Comparison of ENCODE assay signal across 1 cellular context in genomic region chr6:142334294-142334693, GRCh38.
TF ChIP-seq lines count a peak whose summit lies in the region.

No MANE protein-coding gene starts in this region.

TF ChIP-seq in HepG2, 621 proteins besides CTCF, POLR2A, EP300 and RAD21 (continued from another document):
- TF ChIP-seq, protein P1, sequence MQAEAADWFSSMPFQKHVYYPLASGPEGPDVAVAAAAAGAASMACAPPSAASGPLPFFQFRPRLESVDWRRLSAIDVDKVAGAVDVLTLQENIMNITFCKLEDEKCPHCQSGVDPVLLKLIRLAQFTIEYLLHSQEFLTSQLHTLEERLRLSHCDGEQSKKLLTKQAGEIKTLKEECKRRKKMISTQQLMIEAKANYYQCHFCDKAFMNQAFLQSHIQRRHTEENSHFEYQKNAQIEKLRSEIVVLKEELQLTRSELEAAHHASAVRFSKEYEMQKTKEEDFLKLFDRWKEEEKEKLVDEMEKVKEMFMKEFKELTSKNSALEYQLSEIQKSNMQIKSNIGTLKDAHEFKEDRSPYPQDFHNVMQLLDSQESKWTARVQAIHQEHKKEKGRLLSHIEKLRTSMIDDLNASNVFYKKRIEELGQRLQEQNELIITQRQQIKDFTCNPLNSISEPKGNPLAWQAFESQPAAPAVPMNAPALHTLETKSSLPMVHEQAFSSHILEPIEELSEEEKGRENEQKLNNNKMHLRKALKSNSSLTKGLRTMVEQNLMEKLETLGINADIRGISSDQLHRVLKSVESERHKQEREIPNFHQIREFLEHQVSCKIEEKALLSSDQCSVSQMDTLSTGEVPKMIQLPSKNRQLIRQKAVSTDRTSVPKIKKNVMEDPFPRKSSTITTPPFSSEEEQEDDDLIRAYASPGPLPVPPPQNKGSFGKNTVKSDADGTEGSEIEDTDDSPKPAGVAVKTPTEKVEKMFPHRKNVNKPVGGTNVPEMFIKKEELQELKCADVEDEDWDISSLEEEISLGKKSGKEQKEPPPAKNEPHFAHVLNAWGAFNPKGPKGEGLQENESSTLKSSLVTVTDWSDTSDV (CRISPR knock-in tag; IDR thresholded peaks at IDR 0.05), result no peak
- TF ChIP-seq PHB2 (IDR thresholded peaks at IDR 0.05; ENCODE audit: partially characterized antibody), result no peak
